Comparison of ENCODE assay signal across 10 cellular contexts in the genomic region with DNA sequence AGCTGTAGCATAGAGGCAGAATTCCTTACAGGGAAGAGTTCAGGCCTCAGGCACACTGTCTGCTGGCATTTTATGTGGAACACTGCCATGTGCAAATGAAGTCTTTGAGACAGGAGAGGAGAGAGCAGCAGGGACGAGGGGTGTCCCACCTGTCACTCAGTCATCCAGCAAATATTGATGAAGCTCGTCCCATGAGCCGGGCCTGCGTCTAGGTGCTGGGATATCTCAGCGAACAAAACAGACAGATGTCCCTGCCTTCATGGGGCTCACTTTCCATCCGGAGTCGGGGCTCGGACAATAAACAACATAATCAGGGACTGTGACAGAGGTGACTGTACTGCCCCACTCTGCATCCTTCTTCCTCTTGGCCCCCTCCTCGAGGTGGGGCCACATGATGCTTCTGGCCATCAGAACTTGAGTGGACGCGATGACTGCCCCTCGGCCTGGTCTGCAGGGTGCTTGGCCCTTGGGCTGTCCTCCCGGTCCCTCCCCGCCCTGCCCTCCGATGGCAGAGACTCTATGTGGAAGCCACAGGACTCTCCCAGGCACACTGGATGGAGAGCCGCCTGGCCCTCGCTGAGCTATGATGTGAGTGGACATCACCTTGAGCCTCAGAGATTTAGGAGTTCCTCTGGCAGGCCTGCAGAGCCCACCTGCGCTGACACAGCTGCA.
DNase-seq lines count a peak whose midpoint lies in the region; ATAC-seq and TF ChIP-seq lines count a peak whose summit lies in the region.
"Had no signal": no experiment of that assay in that cellular context is flagged by ENCODE, and none has a peak within 500 bp of the region (broad histone marks: within the 10 kb centered on the region; RNA-seq: fewer than 3 reads in every experiment).

No MANE protein-coding gene starts in this region.

- peak overlapping the region; percentile 39 for H3K4me3 Mint-ChIP-seq in Caco-2 (ENCODE audit: unreplicated experiment)
- peak overlapping the region; percentile 61 to 64 (median 62) for H3K4me3 Mint-ChIP-seq in T-cell

- peak overlapping the region; percentile 94 for H3K27ac Mint-ChIP-seq in Caco-2 (ENCODE audit: unreplicated experiment)
- H3K27ac Mint-ChIP-seq in T-cell, result peak overlapping the region; percentile 91 to 95

- no peaks in the 10 kb centered on the region for H3K9me3 ChIP-seq in Caco-2
- H3K9me3 ChIP-seq in esophagus muscularis mucosa, result no peaks in the 10 kb centered on the region
- H3K9me3 ChIP-seq in skeletal muscle satellite cell (replicated peaks; ENCODE audit: low read length), result no peaks in the 10 kb centered on the region
- H3K9me3 ChIP-seq: SJSA1 had no signal

- H3K27me3 Mint-ChIP-seq in Caco-2 (ENCODE audit: insufficient read depth, unreplicated experiment), result no peaks in the 10 kb centered on the region
- no peaks in the 10 kb centered on the region for H3K27me3 Mint-ChIP-seq in T-cell

- peak overlapping the region; percentile 71 for H3K4me2 ChIP-seq in skeletal muscle satellite cell (ENCODE audit: low read length)

- TF ChIP-seq EP300 in esophagus muscularis mucosa (IDR thresholded peaks at IDR 0.05), result no peak

- H3K4me3 ChIP-seq in Caco-2 (ENCODE audit: low read depth, low read length) (no peak overlapping the region), esophagus muscularis mucosa (no peak overlapping the region), skeletal muscle satellite cell (ENCODE audit: low read length) (no peak overlapping the region)
- H3K4me3 ChIP-seq: SJSA1 had no signal

- WGBS in esophagus muscularis mucosa, result 89% methylated on average over 11 of the region's 18 CpGs

- H3K36me3 ChIP-seq in Caco-2 (ENCODE audit: control insufficient read depth, insufficient read depth, low read length) (no peaks in the 10 kb centered on the region), esophagus muscularis mucosa (no peaks in the 10 kb centered on the region), skeletal muscle satellite cell (ENCODE audit: insufficient read depth, low read length) (no peaks in the 10 kb centered on the region)
- H3K36me3 ChIP-seq: SJSA1 had no signal

- no peak for TF ChIP-seq POLR2A in esophagus muscularis mucosa (IDR thresholded peaks at IDR 0.05; ENCODE audit: low read depth)

- CTCF ChIA-PET in Caco-2 (lab: Charles Lee), result no interaction called here
- CTCF ChIA-PET in T-cell (lab: Charles Lee), result interaction anchor here (0.5 to 2.2 kb wide), 16 partner anchors 8 to 162 kb away, joined by 3 to 12 read pairs (median 6); no protein-coding TSS in a partner anchor

- POLR2A ChIA-PET in Caco-2 (lab: Charles Lee) (no interaction called here), T-cell (lab: Charles Lee) (interaction anchor here in 1 of 2 donors (1.3 kb wide), 1 partner anchor 9 kb away, joined by 6 read pairs; no protein-coding TSS in a partner anchor)

- peaks cover 28% of the 10 kb centered on the region for H3K4me1 ChIP-seq in Caco-2
- peaks cover 35 to 73% (median 53%) of the 10 kb centered on the region in 4 donors for H3K4me1 ChIP-seq in esophagus muscularis mucosa
- H3K4me1 ChIP-seq in skeletal muscle satellite cell (ENCODE audit: control insufficient read depth, insufficient read depth, low read length), result peaks cover 45% of the 10 kb centered on the region

- H3K36me3 Mint-ChIP-seq in Caco-2 (ENCODE audit: insufficient read depth, unreplicated experiment), result no peaks in the 10 kb centered on the region
- H3K36me3 Mint-ChIP-seq in T-cell, result peaks cover 12% of the 10 kb centered on the region
- H3K36me3 Mint-ChIP-seq: mesothelial cell of epicardium had no signal

- H3K9ac ChIP-seq in skeletal muscle satellite cell (ENCODE audit: low read depth, low read length), result peak overlapping the region; percentile 46

- DNase-seq in Caco-2 (no peak), T-cell (no peak), esophagus muscularis mucosa (ENCODE audit: extremely low spot score) (no peak), Kasumi-1 (lab: John Stamatoyannopoulos, UW) (no peak), OCI-M2 (lab: John Stamatoyannopoulos, UW; ENCODE audit: unreplicated experiment) (no peak)
- DNase-seq in effector CD8-positive, alpha-beta T cell (lab: John Stamatoyannopoulos, UW), result no peak

- ATAC-seq in T-cell (replicated peaks in 1 of 4) (no peak), HG03565 (IDR thresholded peaks at IDR 0.05; ENCODE audit: unreplicated experiment) (no peak)

- no TSS peak for BruUV-seq in Caco-2 (replicated peaks; lab: Mats Ljungman, UMichigan)

- peak overlapping the region; percentile 55 to 73 (median 70) for H3K27ac ChIP-seq in esophagus muscularis mucosa (replicated peaks in 1 of 4)

- H3K27me3 ChIP-seq in Caco-2 (replicated peaks; ENCODE audit: control insufficient read depth, insufficient read depth, low read length) (no peaks in the 10 kb centered on the region), esophagus muscularis mucosa (no peaks in the 10 kb centered on the region), skeletal muscle satellite cell (ENCODE audit: control insufficient read depth, insufficient read depth, low read length) (no peaks in the 10 kb centered on the region)
- H3K27me3 ChIP-seq: SJSA1 had no signal

- intact Hi-C loops in Caco-2 (cut with micrococcal nuclease; ENCODE audit: unreplicated experiment) (loop anchor here (2.0 kb wide), 1 partner anchor 159 kb away; no protein-coding TSS in a partner anchor), esophagus muscularis mucosa (cut with DNase I) (loop anchor here (10.0 kb wide), 1 partner anchor 49 kb away; no protein-coding TSS in a partner anchor)

- H3K9me3 Mint-ChIP-seq in Caco-2 (ENCODE audit: unreplicated experiment) (no peaks in the 10 kb centered on the region), T-cell (no peaks in the 10 kb centered on the region)
- H3K9me3 Mint-ChIP-seq: mesothelial cell of epicardium had no signal

- no peak for TF ChIP-seq CTCF in Caco-2 (IDR thresholded peaks at IDR 0.05; ENCODE audit: insufficient read depth in 1 of 2, low read depth in 1 of 2, low read length in 1 of 2, severe bottlenecking in 1 of 2, unreplicated experiment in 1 of 2)
- TF ChIP-seq CTCF in esophagus muscularis mucosa (IDR thresholded peaks at IDR 0.05), result no peak

- peaks cover 6% of the 10 kb centered on the region for H3K4me1 Mint-ChIP-seq in Caco-2 (ENCODE audit: low read depth, unreplicated experiment)
- H3K4me1 Mint-ChIP-seq in T-cell, result peaks cover 57 to 73% (median 66%) of the 10 kb centered on the region in 3 donors
